8 cellular contexts compared by ENCODE assay signal in the genomic region with DNA sequence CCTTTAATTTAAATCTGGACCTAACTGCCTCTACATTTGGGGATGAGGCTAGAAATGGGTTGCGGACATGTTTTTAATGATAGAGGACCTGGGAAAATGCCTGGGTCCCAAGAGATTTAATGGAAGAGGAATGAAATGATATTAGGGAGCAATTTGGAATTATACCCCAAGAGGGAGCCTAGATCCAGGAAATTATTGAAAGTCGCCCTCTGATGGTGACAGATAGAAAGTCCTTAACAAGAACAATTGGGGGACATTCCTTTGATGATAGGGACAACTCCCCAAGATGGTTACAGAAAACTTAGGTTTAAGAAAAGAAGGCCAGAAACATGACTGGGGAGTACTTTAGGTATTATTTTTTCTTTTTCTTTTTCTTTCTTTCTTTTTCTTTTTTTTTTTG. TPM values are rescaled to one million over a fixed set of nuclear protein-coding genes. Genes with fewer than 3 reads are reported as not detected.
DNase-seq lines count a peak whose midpoint lies in the region; ATAC-seq and TF ChIP-seq lines count a peak whose summit lies in the region.

No MANE protein-coding gene starts in this region.

- no peak overlapping the region for H3K4me2 ChIP-seq in OCI-LY1 (ENCODE audit: low read length)

- DNase-seq in heart right ventricle (no peak), cardiac septum (ENCODE audit: low spot score) (no peak), fibroblast of peridontal ligament (ENCODE audit: extremely low read depth) (peak; percentile 55), type B pancreatic cell (ENCODE audit: extremely low spot score, unreplicated experiment) (no peak), NCI-H510A treated with DMSO at 0.1 percent for 48 hours (lab: John Stamatoyannopoulos, UW) (no peak)
- DNase-seq in effector memory CD8-positive, alpha-beta T cell, result no peak

- H3K36me3 Mint-ChIP-seq in type B pancreatic cell, result no peaks in the 10 kb centered on the region
- no peaks in the 10 kb centered on the region for H3K36me3 Mint-ChIP-seq in effector memory CD8-positive, alpha-beta T cell (ENCODE audit: insufficient read depth)

- no peaks in the 10 kb centered on the region for H3K79me2 ChIP-seq in OCI-LY1 (ENCODE audit: insufficient read depth, low read length)

- H3K9me3 ChIP-seq in heart right ventricle (peaks cover 0 to 4% (median 0%) of the 10 kb centered on the region in 11 donors), OCI-LY1 (ENCODE audit: low read length) (peaks cover 6% of the 10 kb centered on the region)

- H3K9me2 ChIP-seq in OCI-LY1 (ENCODE audit: low read depth, low read length), result no peaks in the 10 kb centered on the region

- H3K9me3 Mint-ChIP-seq in type B pancreatic cell, result peaks cover 4% of the 10 kb centered on the region
- no peaks in the 10 kb centered on the region for H3K9me3 Mint-ChIP-seq in effector memory CD8-positive, alpha-beta T cell

- no peak overlapping the region for H3K4me3 Mint-ChIP-seq in type B pancreatic cell
- no peak overlapping the region for H3K4me3 Mint-ChIP-seq in effector memory CD8-positive, alpha-beta T cell

- intact Hi-C loops in heart right ventricle (cut with DNase I), result loop anchor here in 2 of 10 donors (10.0 kb wide), 1 partner anchor 211 kb away; no protein-coding TSS in a partner anchor
- intact Hi-C loops in cardiac septum (cut with DNase I), result no loop called here

- no peaks in the 10 kb centered on the region for H3K36me3 ChIP-seq in heart right ventricle
- no peaks in the 10 kb centered on the region for H3K36me3 ChIP-seq in OCI-LY1 (ENCODE audit: insufficient read depth, low read length)

- no peaks in the 10 kb centered on the region for H3F3A ChIP-seq in OCI-LY1 (ENCODE audit: insufficient read depth, low read length)

- H3K27me3 Mint-ChIP-seq in type B pancreatic cell, result no peaks in the 10 kb centered on the region
- peaks cover 17 to 23% of the 10 kb centered on the region in 2 donors for H3K27me3 Mint-ChIP-seq in effector memory CD8-positive, alpha-beta T cell

- H3K27ac ChIP-seq in heart right ventricle (no peak overlapping the region), OCI-LY1 (ENCODE audit: low read depth, low read length, poor library complexity, severe bottlenecking) (no peak overlapping the region)

- ATAC-seq in heart right ventricle, result no peak
- ATAC-seq in GM18511 (IDR thresholded peaks at IDR 0.05; ENCODE audit: unreplicated experiment), result no peak
- no peak for ATAC-seq in effector memory CD8-positive, alpha-beta T cell (replicated peaks)

- no peaks in the 10 kb centered on the region for H3K4me1 ChIP-seq in heart right ventricle
- H3K4me1 ChIP-seq in OCI-LY1 (ENCODE audit: insufficient read depth, low read length, severe bottlenecking), result no peaks in the 10 kb centered on the region

- no peaks in the 10 kb centered on the region for H4K20me1 ChIP-seq in OCI-LY1 (ENCODE audit: insufficient read depth, low read length)

- TF ChIP-seq CTCF in heart right ventricle (IDR thresholded peaks at IDR 0.05) (peak; percentile 27 to 64 (median 50)), OCI-LY1 (IDR thresholded peaks at IDR 0.05; ENCODE audit: low read length) (peak; percentile 71), type B pancreatic cell (conservative IDR thresholded peaks at IDR 0.05) (peak; percentile 66)

- H3K4me1 Mint-ChIP-seq in type B pancreatic cell (ENCODE audit: unreplicated experiment), result no peaks in the 10 kb centered on the region
- no peaks in the 10 kb centered on the region for H3K4me1 Mint-ChIP-seq in effector memory CD8-positive, alpha-beta T cell (ENCODE audit: low read depth in 2 of 2)

- no peak overlapping the region for H2AFZ ChIP-seq in OCI-LY1 (ENCODE audit: low read length)

- H3K4me3 ChIP-seq in heart right ventricle (no peak overlapping the region), OCI-LY1 (ENCODE audit: low read depth, low read length, poor library complexity, severe bottlenecking) (no peak overlapping the region)

- WGBS in heart right ventricle, 2 donors, result 50 to 60% methylated on average over 2 of the region's 2 CpGs

- no peaks in the 10 kb centered on the region for H3K27me3 ChIP-seq in heart right ventricle
- no peaks in the 10 kb centered on the region for H3K27me3 ChIP-seq in OCI-LY1 (ENCODE audit: insufficient read depth, low read length)

- H3K27ac Mint-ChIP-seq in type B pancreatic cell, result no peak overlapping the region
- peak overlapping the region in 1 of 2 donors; percentile 8 for H3K27ac Mint-ChIP-seq in effector memory CD8-positive, alpha-beta T cell

- H3K9ac ChIP-seq in OCI-LY1 (ENCODE audit: low read length), result no peak overlapping the region

RNA-seq across cellular contexts. Expression of a gene that starts 9.5 kb away (rescaled TPM):
- not detected for total RNA-seq in heart right ventricle
- not detected for polyA plus RNA-seq in heart right ventricle
- total RNA-seq in cardiac septum, result not detected
- not detected in 2 replicates for total RNA-seq in type B pancreatic cell (ENCODE audit: low replicate concordance)

RNA-seq across cellular contexts. Expression of a gene that starts 27.3 kb away (rescaled TPM):
- total RNA-seq in heart right ventricle (10 to 100 TPM; 19.9 to 27.2 (median 23.3) TPM), cardiac septum (19.7 TPM), type B pancreatic cell (ENCODE audit: low replicate concordance) (51.6 and 54.0 TPM in 2 replicates)
- polyA plus RNA-seq in heart right ventricle, result 10 to 100 TPM in 1 of 2 donors, 1 to 10 TPM in 1; 5.3 to 11.3 TPM

RNA-seq across cellular contexts. Expression of a gene that starts 38.2 kb away (rescaled TPM):
- total RNA-seq in heart right ventricle, result under 1 TPM in 7 of 10 donors, not detected in 3; 0.07 to 0.49 (median 0.14) TPM
- under 1 TPM in 1 of 2 donors, not detected in 1; 0.03 TPM for polyA plus RNA-seq in heart right ventricle
- total RNA-seq in cardiac septum, result not detected
- 0.55 and 0.94 TPM in 2 replicates for total RNA-seq in type B pancreatic cell (ENCODE audit: low replicate concordance)
